Comparison of ENCODE assay signal across 8 cellular contexts in the genomic region with DNA sequence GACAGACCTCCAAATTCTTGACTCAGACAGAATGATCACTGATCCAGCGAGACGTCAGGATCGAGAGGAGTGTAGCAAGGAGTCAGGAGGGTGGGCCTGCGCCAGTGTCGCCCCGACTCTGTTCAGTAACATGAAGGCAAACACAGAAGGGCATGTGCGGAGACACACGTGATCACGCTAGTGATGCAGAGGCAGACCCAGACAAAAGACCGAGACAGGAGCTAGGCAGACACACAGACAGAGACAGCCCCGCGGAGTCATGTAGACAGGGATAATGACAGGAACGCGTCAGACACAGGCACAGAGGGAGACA. TPM values are rescaled to one million over a fixed set of nuclear protein-coding genes. Genes with fewer than 3 reads are reported as not detected.
DNase-seq lines count a peak whose midpoint lies in the region; ATAC-seq, FAIRE-seq and TF ChIP-seq lines count a peak whose summit lies in the region.

No MANE protein-coding gene starts in this region.

- no peak for ATAC-seq in effector memory CD8-positive, alpha-beta T cell (replicated peaks)
- no peak for ATAC-seq in GM19023 (IDR thresholded peaks at IDR 0.05; ENCODE audit: unreplicated experiment)

- peaks cover 34% of the 10 kb centered on the region for H3K79me2 ChIP-seq in osteoblast (ENCODE audit: insufficient read depth, low read length)

- H3K36me3 Mint-ChIP-seq in effector memory CD8-positive, alpha-beta T cell (ENCODE audit: insufficient read depth): peaks cover 80% of the 10 kb centered on the region

- TF ChIP-seq POLR2A in H54 (IDR thresholded peaks at IDR 0.05; ENCODE audit: low read depth, low read length): no peak

- no peaks in the 10 kb centered on the region for H3K27me3 ChIP-seq in NT2/D1 (ENCODE audit: insufficient read depth, insufficient read length)
- H3K27me3 ChIP-seq in osteoblast (ENCODE audit: insufficient read depth, low read length): no peaks in the 10 kb centered on the region

- H2AFZ ChIP-seq in osteoblast (ENCODE audit: low read length): peak overlapping the region; percentile 67

- H3K36me3 ChIP-seq in NT2/D1 (ENCODE audit: insufficient read depth, insufficient read length, low read length) (peaks cover 8% of the 10 kb centered on the region), osteoblast (ENCODE audit: insufficient read depth, low read length) (peaks cover 9% of the 10 kb centered on the region)

- H3K27ac ChIP-seq in osteoblast (ENCODE audit: low read depth, low read length): peak overlapping the region; percentile 99

- H3K4me1 ChIP-seq in NT2/D1 (ENCODE audit: insufficient read depth, insufficient read length) (peaks cover 13% of the 10 kb centered on the region), osteoblast (ENCODE audit: insufficient read depth, low read length) (peaks cover 52% of the 10 kb centered on the region)

- peaks cover 69 to 72% of the 10 kb centered on the region in 2 donors for H3K4me1 Mint-ChIP-seq in effector memory CD8-positive, alpha-beta T cell (ENCODE audit: low read depth in 2 of 2)

- H3K4me2 ChIP-seq in osteoblast (ENCODE audit: insufficient read depth, low read length): peak overlapping the region; percentile 97

- peak overlapping the region; percentile 100 for H3K27ac Mint-ChIP-seq in effector memory CD8-positive, alpha-beta T cell

- H3K4me3 Mint-ChIP-seq in effector memory CD8-positive, alpha-beta T cell: peak overlapping the region; percentile 93 to 100

- H3K9ac ChIP-seq in NT2/D1 (ENCODE audit: insufficient read length, low read depth): peak overlapping the region; percentile 88

- DNase-seq in NCI-H2196 (lab: John Stamatoyannopoulos, UW; ENCODE audit: unreplicated experiment) (peak; percentile 24), NCI-H2196 treated with DMSO at 0.1 percent for 48 hours (lab: John Stamatoyannopoulos, UW; ENCODE audit: unreplicated experiment) (no peak), NT2/D1 (ENCODE audit: low read depth, low spot score) (no peak), osteoblast (ENCODE audit: insufficient read length, low spot score, missing footprints) (no peak), ecto neural progenitor cell (ENCODE audit: low spot score) (no peak), H54 (ENCODE audit: insufficient read length, low spot score) (no peak)
- no peak for DNase-seq in effector memory CD8-positive, alpha-beta T cell

- no peaks in the 10 kb centered on the region for H3K9me3 ChIP-seq in NT2/D1 (ENCODE audit: insufficient read depth, low read length)
- H3K9me3 ChIP-seq in osteoblast (ENCODE audit: low read depth, low read length): no peaks in the 10 kb centered on the region

- no peaks in the 10 kb centered on the region for H3K9me3 Mint-ChIP-seq in effector memory CD8-positive, alpha-beta T cell

- no peak for FAIRE-seq in H54 (lab: Jason Lieb, UNC)

- no peak for TF ChIP-seq CTCF in osteoblast (IDR thresholded peaks at IDR 0.05; ENCODE audit: extremely low read depth, low read depth, low read length)

- no peaks in the 10 kb centered on the region for H3K27me3 Mint-ChIP-seq in effector memory CD8-positive, alpha-beta T cell

- peaks cover 36% of the 10 kb centered on the region for H4K20me1 ChIP-seq in osteoblast (ENCODE audit: insufficient read depth, low read length)

- peak overlapping the region; percentile 78 for H3K4me3 ChIP-seq in NT2/D1 (ENCODE audit: insufficient read length, low read depth)
- H3K4me3 ChIP-seq in osteoblast (ENCODE audit: insufficient read depth, low read length): peak overlapping the region; percentile 81

RNA-seq across cellular contexts. Expression of gene KDM6B, which starts 7.2 kb away (rescaled TPM):
- 5.6 and 12.3 TPM in 2 replicates for total RNA-seq in osteoblast

RNA-seq across cellular contexts. Expression of gene TMEM88, which starts 13.6 kb away (rescaled TPM):
- 0.29 and 0.36 TPM in 2 replicates for total RNA-seq in osteoblast

RNA-seq across cellular contexts. Expression of gene NAA38, which starts 16.1 kb away (rescaled TPM):
- total RNA-seq in osteoblast: 25.3 and 29.7 TPM in 2 replicates

RNA-seq across cellular contexts. Expression of gene CYB5D1, which starts 16.5 kb away (rescaled TPM):
- total RNA-seq in osteoblast: 8.3 and 10.5 TPM in 2 replicates

RNA-seq across cellular contexts. Expression of gene CHD3, which starts 47.3 kb away (rescaled TPM):
- total RNA-seq in osteoblast: 95.2 and 97.0 TPM in 2 replicates
